In the genomic region with DNA sequence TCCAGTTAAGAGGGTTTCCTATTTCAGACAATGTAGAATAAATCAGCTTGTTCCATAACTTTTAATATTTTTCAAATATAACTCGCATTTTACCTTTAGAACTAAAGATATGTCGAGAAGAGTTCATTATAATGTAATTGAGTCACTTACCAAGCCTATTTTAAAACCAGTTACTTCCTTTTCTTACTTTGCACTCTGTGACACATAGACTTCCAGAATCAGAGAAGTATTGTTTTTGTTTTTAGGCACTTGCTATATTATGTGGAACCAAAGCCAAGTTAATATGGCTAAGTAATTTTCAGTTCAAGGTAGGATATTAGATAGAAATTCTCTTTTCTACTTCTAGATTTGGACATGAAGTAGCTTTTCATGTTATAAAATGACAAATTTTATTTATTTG, we compare ENCODE assay signal across 19 cellular contexts.
"Had no signal": no experiment of that assay in that cellular context is flagged by ENCODE, and none has a peak within 500 bp of the region (broad histone marks: within the 10 kb centered on the region; RNA-seq: fewer than 3 reads in every experiment).

No MANE protein-coding gene starts in this region.

- ATAC-seq: left cardiac atrium; left ventricle myocardium superior; naive thymus-derived CD4-positive, alpha-beta T cell; stimulated activated naive B cell treated with anti-CD40 and anti-IgM and Interleukin-4, amounts not matched to agents 10 μg/mL and 1 μg/mL and 100 μg/mL, for 72 hours; stimulated activated naive CD8-positive, alpha-beta T cell treated with anti-CD3 and anti-CD28 coated beads, Interleukin-15, amount 100 ng/mL, for 72 hours had no signal

- H3K4me3 ChIP-seq: coronary artery, hepatocyte, sigmoid colon, skin epidermis, thoracic aorta, transverse colon had no signal

- H3K4me3 Mint-ChIP-seq: naive thymus-derived CD4-positive, alpha-beta T cell; stimulated activated naive B cell treated with anti-CD40 and anti-IgM and Interleukin-4, amounts not matched to agents 10 μg/mL and 1 μg/mL and 100 μg/mL, for 72 hours; stimulated activated naive CD8-positive, alpha-beta T cell treated with anti-CD3 and anti-CD28 coated beads, Interleukin-15, amount 100 ng/mL, for 72 hours had no signal

- H3K4me1 Mint-ChIP-seq: stimulated activated naive CD8-positive, alpha-beta T cell treated with anti-CD3 and anti-CD28 coated beads, Interleukin-15, amount 100 ng/mL, for 72 hours had no signal

- H3K36me3 ChIP-seq: neutrophil, sigmoid colon, thoracic aorta, transverse colon had no signal

- H3K27me3 Mint-ChIP-seq: naive thymus-derived CD4-positive, alpha-beta T cell; stimulated activated naive B cell treated with anti-CD40 and anti-IgM and Interleukin-4, amounts not matched to agents 10 μg/mL and 1 μg/mL and 100 μg/mL, for 72 hours; stimulated activated naive CD8-positive, alpha-beta T cell treated with anti-CD3 and anti-CD28 coated beads, Interleukin-15, amount 100 ng/mL, for 72 hours had no signal

- H3K27me3 ChIP-seq: dorsolateral prefrontal cortex, hepatocyte, neutrophil, sigmoid colon, transverse colon had no signal

- H3K27ac ChIP-seq: coronary artery, dorsolateral prefrontal cortex, hepatocyte, neutrophil, sigmoid colon, skin epidermis, thoracic aorta, transverse colon had no signal

- H3K27ac Mint-ChIP-seq: naive thymus-derived CD4-positive, alpha-beta T cell; stimulated activated naive B cell treated with anti-CD40 and anti-IgM and Interleukin-4, amounts not matched to agents 10 μg/mL and 1 μg/mL and 100 μg/mL, for 72 hours; stimulated activated naive CD8-positive, alpha-beta T cell treated with anti-CD3 and anti-CD28 coated beads, Interleukin-15, amount 100 ng/mL, for 72 hours had no signal

- H3K9me3 ChIP-seq: neutrophil, sigmoid colon, thoracic aorta, transverse colon had no signal

- H3K9me3 Mint-ChIP-seq: naive thymus-derived CD4-positive, alpha-beta T cell; stimulated activated naive B cell treated with anti-CD40 and anti-IgM and Interleukin-4, amounts not matched to agents 10 μg/mL and 1 μg/mL and 100 μg/mL, for 72 hours; stimulated activated naive CD8-positive, alpha-beta T cell treated with anti-CD3 and anti-CD28 coated beads, Interleukin-15, amount 100 ng/mL, for 72 hours had no signal

- DNase-seq: dorsolateral prefrontal cortex; effector CD8-positive, alpha-beta T cell; foreskin melanocyte; head of caudate nucleus; left cardiac atrium; left ventricle myocardium superior; naive thymus-derived CD4-positive, alpha-beta T cell; sigmoid colon; stimulated activated CD4-positive, alpha-beta T cell treated with anti-CD3 and anti-CD28 coated beads, Interleukin-2, amount 100 ng/mL, for 24 hours; stimulated activated CD4-positive, alpha-beta T cell treated with anti-CD3 and anti-CD28 coated beads, Interleukin-4, amount 100 ng/mL, for 4 hours; stimulated activated naive B cell treated with anti-CD40 and anti-IgM and Interleukin-4, amounts not matched to agents 10 μg/mL and 1 μg/mL and 100 μg/mL, for 72 hours; stimulated activated naive CD8-positive, alpha-beta T cell treated with anti-CD3 and anti-CD28 coated beads, Interleukin-15, amount 100 ng/mL, for 72 hours; substantia nigra; transverse colon had no signal

- H3K36me3 Mint-ChIP-seq: naive thymus-derived CD4-positive, alpha-beta T cell; stimulated activated naive B cell treated with anti-CD40 and anti-IgM and Interleukin-4, amounts not matched to agents 10 μg/mL and 1 μg/mL and 100 μg/mL, for 72 hours had no signal

- H3K4me1 ChIP-seq: transverse colon had no signal
